Comparison of ENCODE assay signal across 19 cellular contexts in genomic region chr1:192053661-192054060, GRCh38.
DNase-seq lines count a peak whose midpoint lies in the region; ATAC-seq and TF ChIP-seq lines count a peak whose summit lies in the region.
"Had no signal": no experiment of that assay in that cellular context is flagged by ENCODE, and none has a peak within 500 bp of the region (broad histone marks: within the 10 kb centered on the region; RNA-seq: fewer than 3 reads in every experiment).

No MANE protein-coding gene starts in this region.

- H3K9me2 ChIP-seq in HCT116 (ENCODE audit: insufficient read depth): no peaks in the 10 kb centered on the region; the same call in 1 of the 2 replicates

- H3K27me3 ChIP-seq in HCT116 (ENCODE audit: insufficient read depth, low read length): no peaks in the 10 kb centered on the region
- no peaks in the 10 kb centered on the region for H3K27me3 ChIP-seq in ascending aorta

- no peak overlapping the region for H3K4me2 ChIP-seq in HCT116 (ENCODE audit: low read length)

- ATAC-seq in HCT116: no peak
- no peak for ATAC-seq in GM18868 (IDR thresholded peaks at IDR 0.05; ENCODE audit: unreplicated experiment)
- ATAC-seq: CD8-positive, alpha-beta T cell; GM12878; K562 had no signal

- RAD21 ChIA-PET in HCT116 (lab: Charles Lee; ENCODE audit: low non-redundant PET in 1 of 2, low total read pairs in 2 of 2, uncharacterized antibody in 2 of 2, unreplicated experiment in 2 of 2): no interaction called here

- no peak overlapping the region for H3K9ac ChIP-seq in HCT116 (ENCODE audit: low read length)
- no peak overlapping the region for H3K9ac ChIP-seq in SK-N-MC (ENCODE audit: insufficient read length)
- H3K9ac ChIP-seq: GM23248 had no signal

- no peaks in the 10 kb centered on the region for H4K20me1 ChIP-seq in HCT116 (ENCODE audit: insufficient read depth)

- H3K27ac ChIP-seq in HCT116 (ENCODE audit: low read depth, low read length) (no peak overlapping the region), SK-N-MC (peak overlapping the region; percentile 89), ascending aorta (no peak overlapping the region)
- H3K27ac ChIP-seq: GM23248 had no signal

- H3K4me3 ChIP-seq in HCT116 (replicated peaks in 1 of 2; ENCODE audit: low read depth in 1 of 2, low read length in 2 of 2) (no peak overlapping the region), SK-N-MC (peak overlapping the region; percentile 47), fibroblast of the aortic adventitia (ENCODE audit: low read depth, low read length) (no peak overlapping the region), skeletal muscle cell (ENCODE audit: low read depth, low read length) (no peak overlapping the region), ascending aorta (no peak overlapping the region)
- H3K4me3 ChIP-seq: GM12878, GM23248, K562 had no signal

- H3K4me1 ChIP-seq in HCT116 (ENCODE audit: control insufficient read depth in 1 of 2, insufficient read depth in 2 of 2, low read length in 2 of 2) (no peaks in the 10 kb centered on the region), ascending aorta (peaks cover 0 to 2% of the 10 kb centered on the region in 2 donors)

- H2AFZ ChIP-seq in HCT116 (ENCODE audit: low read depth, low read length, poor library complexity, severe bottlenecking): peak overlapping the region; percentile 11
- H2AFZ ChIP-seq: GM23248 had no signal

- CTCF ChIA-PET in HCT116 (lab: Charles Lee): no interaction called here

- POLR2A ChIA-PET in HCT116 (lab: Charles Lee): interaction anchor here (1.0 kb wide), 1 partner anchor 12 kb away, joined by 3 read pairs; no protein-coding TSS in a partner anchor

- TF ChIP-seq POLR2A in HCT116 (IDR thresholded peaks at IDR 0.05; ENCODE audit: borderline replicate concordance, extremely low read depth, insufficient read depth, insufficient read length): no peak

- H3K36me3 ChIP-seq in HCT116 (ENCODE audit: control insufficient read depth in 1 of 2, insufficient read depth in 2 of 2, low read length in 2 of 2) (no peaks in the 10 kb centered on the region), SK-N-MC (ENCODE audit: insufficient read depth, low read length) (no peaks in the 10 kb centered on the region), ascending aorta (no peaks in the 10 kb centered on the region)

- H3K79me2 ChIP-seq in HCT116 (ENCODE audit: insufficient read depth, low read length): no peaks in the 10 kb centered on the region

- TF ChIP-seq CTCF in HCT116 (IDR thresholded peaks at IDR 0.05 in 2 of 3, conservative IDR thresholded peaks at IDR 0.05 in 1 of 3; ENCODE audit: borderline replicate concordance in 1 of 3, insufficient read depth in 1 of 3, low read depth in 2 of 3, low read length in 2 of 3) (no peak), fibroblast of the aortic adventitia (IDR thresholded peaks at IDR 0.05; ENCODE audit: insufficient read depth, low read length) (no peak), ascending aorta (IDR thresholded peaks at IDR 0.05) (no peak)

- intact Hi-C loops in HCT116 (cut with micrococcal nuclease) (no loop called here), ascending aorta (cut with DNase I) (no loop called here)

- no TSS peak for BruUV-seq in HCT116 (replicated peaks; lab: Mats Ljungman, UMichigan)

- DNase-seq in HCT116 (ENCODE audit: low read depth, low spot score) (no peak), SK-N-MC (ENCODE audit: low read depth, low spot score) (peak; percentile 69), fibroblast of the aortic adventitia (ENCODE audit: low read depth) (peak; percentile 2), skeletal muscle cell (ENCODE audit: low read depth) (peak; percentile 9), ascending aorta (ENCODE audit: low spot score in 2 of 2) (no peak), NCI-H1092 treated with DMSO at 0.1 percent for 48 hours (lab: John Stamatoyannopoulos, UW) (no peak)
- no peak for DNase-seq in stimulated activated CD4-positive, alpha-beta T cell treated with anti-CD3 and anti-CD28 coated beads, Interleukin-4, amount 100 ng/mL, for 1 hour
- DNase-seq: CD8-positive, alpha-beta T cell; DMS79 treated with DMSO at 0.1 percent for 48 hours; GDM1; GM23248; HCEC 1CT; MV-4-11; NCI-H1436; NCI-H2029 treated with DMSO at 0.1 percent for 48 hours; NCI-H524 had no signal

- TF ChIP-seq RAD21 in HCT116 (IDR thresholded peaks at IDR 0.05; ENCODE audit: low read depth): no peak

- H3K9me3 ChIP-seq in HCT116 (ENCODE audit: control insufficient read depth in 1 of 2, insufficient read depth in 1 of 2, low read depth in 1 of 2, low read length in 2 of 2) (no peaks in the 10 kb centered on the region), SK-N-MC (ENCODE audit: low read depth, low read length) (no peaks in the 10 kb centered on the region), ascending aorta (no peaks in the 10 kb centered on the region)

TF ChIP-seq in HCT116, 20 proteins besides CTCF, POLR2A, EP300 and RAD21:
- TF ChIP-seq ZNF274 (IDR thresholded peaks at IDR 0.05; ENCODE audit: low read depth, low read length): no peak
- no peak for TF ChIP-seq ZBTB33 (IDR thresholded peaks at IDR 0.05; ENCODE audit: extremely low read depth, insufficient replicate concordance, low read length)
- TF ChIP-seq ELF1 (IDR thresholded peaks at IDR 0.05; ENCODE audit: borderline replicate concordance, low read depth): no peak
- no peak for TF ChIP-seq CEBPB (IDR thresholded peaks at IDR 0.05; ENCODE audit: low read depth)
- no peak for TF ChIP-seq EZH2 (IDR thresholded peaks at IDR 0.05)
- no peak for TF ChIP-seq ZFX (IDR thresholded peaks at IDR 0.05)
- TF ChIP-seq REST (IDR thresholded peaks at IDR 0.05; ENCODE audit: low read depth): no peak
- TF ChIP-seq YY1 (IDR thresholded peaks at IDR 0.05; ENCODE audit: extremely low read depth, insufficient replicate concordance, low read depth, low read length): no peak
- TF ChIP-seq EGR1 (IDR thresholded peaks at IDR 0.05; ENCODE audit: low read depth): no peak

Comparison
In these comparisons a context has a peak if more than half of its experiments do, and no peak if none do; other contexts are left out.
1. DNase-seq: peak in SK-N-MC (single experiment), fibroblast of the aortic adventitia (single experiment) and skeletal muscle cell (single experiment); none in HCT116 (single experiment), ascending aorta (0 of 2), NCI-H1092 treated with DMSO at 0.1 percent for 48 hours (single experiment) and stimulated activated CD4-positive, alpha-beta T cell treated with anti-CD3 and anti-CD28 coated beads, Interleukin-4, amount 100 ng/mL, for 1 hour (single experiment).